ENCODE assay signal across 8 cellular contexts in genomic region chr13:110575322-110576069, GRCh38. TPM values are rescaled to one million over a fixed set of nuclear protein-coding genes. Genes with fewer than 3 reads are reported as not detected.
DNase-seq lines count a peak whose midpoint lies in the region; ATAC-seq and TF ChIP-seq lines count a peak whose summit lies in the region.

No MANE protein-coding gene starts in this region.

- H3K4me3 Mint-ChIP-seq in glutamatergic neuron (ENCODE audit: unreplicated experiment) = peak overlapping the region; percentile 64

- CTCF ChIA-PET in HEK293T (lab: Yijun Ruan, JAX) = interaction anchor here (0.5 kb wide), 1 partner anchor 17 kb away, joined by 4 read pairs; no protein-coding TSS in a partner anchor

- ATAC-seq in GM19328 (IDR thresholded peaks at IDR 0.05; ENCODE audit: unreplicated experiment) (peak; percentile 59), HG03108 (IDR thresholded peaks at IDR 0.05; ENCODE audit: unreplicated experiment) (peak; percentile 68)

- POLR2A ChIA-PET in HEK293T (lab: Yijun Ruan, JAX) = interaction anchor here (0.7 kb wide), 1 partner anchor 14 kb away, joined by 3 read pairs; the partner anchor contains the start of gene RAB20

- no peak for TF ChIP-seq CTCF in glutamatergic neuron (IDR thresholded peaks at IDR 0.05; ENCODE audit: partially characterized antibody, unreplicated experiment)

- peaks cover 11% of the 10 kb centered on the region for H3K27me3 Mint-ChIP-seq in glutamatergic neuron (ENCODE audit: unreplicated experiment)

- H3K4me1 Mint-ChIP-seq in glutamatergic neuron (ENCODE audit: low read depth, unreplicated experiment) = peaks cover 20% of the 10 kb centered on the region

- peaks cover 5% of the 10 kb centered on the region for H3K9me3 Mint-ChIP-seq in glutamatergic neuron (ENCODE audit: unreplicated experiment)

- peak overlapping the region; percentile 80 for H3K27ac Mint-ChIP-seq in glutamatergic neuron (ENCODE audit: unreplicated experiment)

- in situ Hi-C loops in Caki2 (cut with HindIII; ENCODE audit: low pct_unique_long_range_greater_than_20kb, low sequenced_read_pairs) = no loop called here

- H3K36me3 Mint-ChIP-seq in glutamatergic neuron (ENCODE audit: unreplicated experiment) = no peaks in the 10 kb centered on the region

- DNase-seq in Caki2 (ENCODE audit: low read depth) (peak; percentile 44), RKO (ENCODE audit: low spot score) (peak; percentile 12), glutamatergic neuron (peak; percentile 72), HEK293T (ENCODE audit: extremely low spot score) (no peak), NAMALWA (ENCODE audit: low spot score) (no peak)
- no peak for DNase-seq in stimulated activated naive CD4-positive, alpha-beta T cell treated with Interleukin-2 at 50 U/mL for 16 hours (lab: John Stamatoyannopoulos, UW)

TF ChIP-seq in HEK293T, 16 proteins besides CTCF, POLR2A, EP300 and RAD21:
- TF ChIP-seq, protein P1, sequence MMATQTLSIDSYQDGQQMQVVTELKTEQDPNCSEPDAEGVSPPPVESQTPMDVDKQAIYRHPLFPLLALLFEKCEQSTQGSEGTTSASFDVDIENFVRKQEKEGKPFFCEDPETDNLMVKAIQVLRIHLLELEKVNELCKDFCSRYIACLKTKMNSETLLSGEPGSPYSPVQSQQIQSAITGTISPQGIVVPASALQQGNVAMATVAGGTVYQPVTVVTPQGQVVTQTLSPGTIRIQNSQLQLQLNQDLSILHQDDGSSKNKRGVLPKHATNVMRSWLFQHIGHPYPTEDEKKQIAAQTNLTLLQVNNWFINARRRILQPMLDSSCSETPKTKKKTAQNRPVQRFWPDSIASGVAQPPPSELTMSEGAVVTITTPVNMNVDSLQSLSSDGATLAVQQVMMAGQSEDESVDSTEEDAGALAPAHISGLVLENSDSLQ (IDR thresholded peaks at IDR 0.05) = no peak
- TF ChIP-seq SP1 (IDR thresholded peaks at IDR 0.05) (no peak), ZNF384 (IDR thresholded peaks at IDR 0.05) (no peak), NFRKB (IDR thresholded peaks at IDR 0.05) (no peak), ELF4 (IDR thresholded peaks at IDR 0.05) (no peak), TARDBP (IDR thresholded peaks at IDR 0.05) (no peak), BHLHE40 (IDR thresholded peaks at IDR 0.05; ENCODE audit: borderline replicate concordance) (no peak), LEF1 (IDR thresholded peaks at IDR 0.05; ENCODE audit: borderline replicate concordance) (no peak), L3MBTL2 (conservative IDR thresholded peaks at IDR 0.05) (no peak), FOXA1 (IDR thresholded peaks at IDR 0.05) (no peak), CTBP1 (IDR thresholded peaks at IDR 0.05; ENCODE audit: borderline replicate concordance) (no peak), HDGF (IDR thresholded peaks at IDR 0.05; ENCODE audit: borderline replicate concordance) (no peak), FOXM1 (IDR thresholded peaks at IDR 0.05; ENCODE audit: borderline replicate concordance) (no peak)

RNA-seq across cellular contexts. Expression of gene RAB20, which starts 14.0 kb away (rescaled TPM):
- 21.3 and 30.5 TPM in 2 replicates for total RNA-seq in Caki2 (2014; rRNA removed; shearing (Covaris generic); ENCODE audit: low replicate concordance)
- 1.7 TPM for total RNA-seq in glutamatergic neuron (ENCODE audit: unreplicated experiment)

RNA-seq across cellular contexts. Expression of gene NAXD, which starts 39.8 kb away (rescaled TPM):
- 9.1 and 9.4 TPM in 2 replicates for total RNA-seq in Caki2 (2014; rRNA removed; shearing (Covaris generic); ENCODE audit: low replicate concordance)
- total RNA-seq in glutamatergic neuron (ENCODE audit: unreplicated experiment) = 41.2 TPM

Comparison
In these comparisons a context has a peak if more than half of its experiments do, and no peak if none do; other contexts are left out.
1. DNase-seq: peak in Caki2 (single experiment), RKO (single experiment) and glutamatergic neuron (single experiment); none in stimulated activated naive CD4-positive, alpha-beta T cell treated with Interleukin-2 at 50 U/mL for 16 hours (single experiment), HEK293T (single experiment) and NAMALWA (single experiment).